In genomic region chr14:59678352-59678751, GRCh38 we compare ENCODE assay signal across 16 cellular contexts.
A peak's percentile ranks its signal among the peaks of the same experiment; 100 is the strongest.
DNase-seq lines count a peak whose midpoint lies in the region; ATAC-seq and TF ChIP-seq lines count a peak whose summit lies in the region.
"Had no signal": no experiment of that assay in that cellular context is flagged by ENCODE, and none has a peak within 500 bp of the region (broad histone marks: within the 10 kb centered on the region; RNA-seq: fewer than 3 reads in every experiment).

No MANE protein-coding gene starts in this region.

- H3K9me3 ChIP-seq in GM23248 (ENCODE audit: low read depth) (no peaks in the 10 kb centered on the region), thoracic aorta (no peaks in the 10 kb centered on the region)

- WGBS in GM23248 (ENCODE audit: low coverage in 1 of 2, low lambda C conversion rate in 2 of 2, missing lambda C conversion rate in 2 of 2), 2 experiments: 39 to 54% methylated on average over 2 of the region's 2 CpGs

- H3K27ac ChIP-seq in GM23248: no peak overlapping the region
- H3K27ac ChIP-seq in thoracic aorta: peak overlapping the region; percentile 84 to 90
- H3K27ac ChIP-seq: BLaER1, PC-9 had no signal

- H3K9ac ChIP-seq in GM23248: no peak overlapping the region
- H3K9ac ChIP-seq: BLaER1 had no signal

- TF ChIP-seq CTCF in brain (conservative IDR thresholded peaks at IDR 0.05): no peak
- no peak for TF ChIP-seq CTCF in thoracic aorta (IDR thresholded peaks at IDR 0.05)

- ATAC-seq in thoracic aorta (ENCODE audit: insufficient number of reproducible peaks, low FRiP score, low read depth) (no peak), left cardiac atrium (no peak)
- ATAC-seq: CD8-positive, alpha-beta T cell had no signal

- intact Hi-C loops in left cardiac atrium (cut with DNase I): no loop called here

- no peaks in the 10 kb centered on the region for H4K20me1 ChIP-seq in GM23248 (ENCODE audit: insufficient read depth)
- H4K20me1 ChIP-seq: BLaER1 had no signal

- H2AFZ ChIP-seq in GM23248: no peak overlapping the region
- H2AFZ ChIP-seq: PC-9 had no signal

- H3K4me3 Mint-ChIP-seq in brain: no peak overlapping the region
- H3K4me3 Mint-ChIP-seq: CD8-positive, alpha-beta T cell had no signal

- H3K27me3 ChIP-seq in GM23248 (replicated peaks; ENCODE audit: insufficient read depth): peaks cover 4% of the 10 kb centered on the region; the same call in 1 of the 2 replicates
- H3K27me3 ChIP-seq in thoracic aorta (replicated peaks; ENCODE audit: insufficient read depth): no peaks in the 10 kb centered on the region
- H3K27me3 ChIP-seq: BLaER1 had no signal

- H3K4me1 Mint-ChIP-seq in brain: peaks cover 29% of the 10 kb centered on the region

- peaks cover 2% of the 10 kb centered on the region for H3K36me3 Mint-ChIP-seq in brain
- H3K36me3 Mint-ChIP-seq: CD8-positive, alpha-beta T cell had no signal

- H3K4me2 ChIP-seq in GM23248 (ENCODE audit: unreplicated experiment): no peak overlapping the region
- H3K4me2 ChIP-seq: BLaER1, PC-9 had no signal

- H3K9me3 Mint-ChIP-seq in brain: peaks cover 0 to 8% (median 3%) of the 10 kb centered on the region in 5 experiments
- H3K9me3 Mint-ChIP-seq: CD8-positive, alpha-beta T cell had no signal

- H3K4me1 ChIP-seq in GM23248 (ENCODE audit: insufficient read depth) (no peaks in the 10 kb centered on the region), thoracic aorta (ENCODE audit: control insufficient read depth in 1 of 2, low read depth in 2 of 2) (peaks cover 15 to 43% of the 10 kb centered on the region in 2 donors)
- H3K4me1 ChIP-seq: BLaER1 had no signal

- H3K27ac Mint-ChIP-seq in brain: peak overlapping the region in 3 of 5 experiments; percentile 25 to 90 (median 85)
- H3K27ac Mint-ChIP-seq: CD8-positive, alpha-beta T cell had no signal

- in situ Hi-C loops in GM23248 (cut with MboI): no loop called here

- no peaks in the 10 kb centered on the region for H3K27me3 Mint-ChIP-seq in brain

- no peaks in the 10 kb centered on the region for H3K79me2 ChIP-seq in GM23248 (ENCODE audit: insufficient read depth)

- no peaks in the 10 kb centered on the region for H3K9me2 ChIP-seq in GM23248 (ENCODE audit: insufficient read depth)

- H3K4me3 ChIP-seq in GM23248 (no peak overlapping the region), thoracic aorta (no peak overlapping the region)
- H3K4me3 ChIP-seq: BLaER1, PC-9 had no signal

- DNase-seq in GM23248: peak; percentile 3
- DNase-seq in kidney glomerular epithelial cell (lab: John Stamatoyannopoulos, UW): peak; percentile 31
- no peak for DNase-seq in thoracic aorta (ENCODE audit: low spot score)
- DNase-seq in activated naive CD4-positive, alpha-beta T cell treated with Interleukin-2 at 50 U/mL for 16 hours: no peak
- no peak for DNase-seq in left cardiac atrium
- DNase-seq in OCI-M1 (lab: John Stamatoyannopoulos, UW): no peak
- DNase-seq: CD8-positive, alpha-beta T cell; HCEC 1CT; MV-4-11; NCI-H1417; NCI-H2029; NCI-H2171; NCI-H748 treated with DMSO at 0.1 percent for 48 hours; PC-9 had no signal

- H3K36me3 ChIP-seq in GM23248 (ENCODE audit: low read depth): no peaks in the 10 kb centered on the region
- H3K36me3 ChIP-seq in thoracic aorta: no peaks in the 10 kb centered on the region
- H3K36me3 ChIP-seq: BLaER1 had no signal

- H3F3A ChIP-seq in GM23248 (ENCODE audit: insufficient read depth): no peaks in the 10 kb centered on the region

Comparison
In these comparisons a context has a peak if more than half of its experiments do, and no peak if none do; other contexts are left out.
1. DNase-seq: peak in GM23248 (single experiment) and kidney glomerular epithelial cell (single experiment); none in thoracic aorta (single experiment), activated naive CD4-positive, alpha-beta T cell treated with Interleukin-2 at 50 U/mL for 16 hours (single experiment), left cardiac atrium (single experiment) and OCI-M1 (single experiment).